25 cellular contexts compared by ENCODE assay signal in the genomic region with DNA sequence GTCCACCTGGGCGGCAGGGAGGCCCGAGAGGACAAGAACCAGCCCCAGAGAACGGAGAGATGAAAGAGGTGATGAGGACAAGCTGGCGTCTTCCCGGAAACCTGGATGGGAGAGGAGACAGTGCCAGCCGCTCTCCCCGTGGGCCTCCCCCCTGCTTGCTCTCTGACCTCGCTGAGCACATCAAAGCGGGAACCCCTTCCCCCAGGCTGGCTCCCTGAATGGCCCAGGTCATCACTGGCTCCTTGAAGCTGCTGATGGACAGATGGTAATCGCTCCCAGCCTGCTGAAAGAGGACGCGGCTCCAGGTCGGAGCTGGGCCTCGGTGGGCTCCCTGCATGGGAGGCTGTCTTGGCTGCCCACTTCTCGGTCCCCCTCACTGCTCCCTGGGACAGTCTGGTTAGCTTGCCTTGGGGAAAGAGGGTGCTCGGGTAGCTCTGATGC.
"Had no signal": no experiment of that assay in that cellular context is flagged by ENCODE, and none has a peak within 500 bp of the region (broad histone marks: within the 10 kb centered on the region; RNA-seq: fewer than 3 reads in every experiment).

No MANE protein-coding gene starts in this region.

- H3K4me3 Mint-ChIP-seq: immature natural killer cell; nephron; stimulated activated memory B cell treated with anti-CD40 and anti-IgM and Interleukin-4, amounts not matched to agents 10 μg/mL and 1 μg/mL and 100 μg/mL, for 72 hours had no signal

- H3K27me3 ChIP-seq: esophagus muscularis mucosa, foreskin keratinocyte, heart right ventricle, pancreas, sigmoid colon, tibial nerve, upper lobe of right lung, uterus had no signal

- ATAC-seq: foreskin keratinocyte; lower lobe of right lung; pancreas; stimulated activated memory B cell treated with anti-CD40 and anti-IgM and Interleukin-4, amounts not matched to agents 10 μg/mL and 1 μg/mL and 100 μg/mL, for 72 hours; stimulated activated naive CD8-positive, alpha-beta T cell treated with anti-CD3 and anti-CD28 coated beads, Interleukin-15, Interleukin-2, amounts not matched to agents 100 U/mL and 50 U/mL, for 24 hours; upper lobe of right lung had no signal

- H3K9me3 ChIP-seq: esophagus muscularis mucosa, lower lobe of right lung, pancreas, sigmoid colon, thoracic aorta, tibial nerve, upper lobe of right lung, uterus had no signal

- H3K27me3 Mint-ChIP-seq: stimulated activated memory B cell treated with anti-CD40 and anti-IgM and Interleukin-4, amounts not matched to agents 10 μg/mL and 1 μg/mL and 100 μg/mL, for 72 hours had no signal

- H3K27ac ChIP-seq: foreskin keratinocyte, lower lobe of right lung, pancreas, thoracic aorta, tibial nerve, upper lobe of right lung had no signal

- H3K4me3 ChIP-seq: coronary artery, esophagus muscularis mucosa, heart right ventricle, lower lobe of right lung, pancreas, sigmoid colon, thoracic aorta, tibial nerve, upper lobe of right lung, uterus had no signal

- H3K36me3 ChIP-seq: uterus had no signal

- DNase-seq: dermis blood vessel endothelial cell; effector memory CD4-positive, alpha-beta T cell; foreskin keratinocyte; glutamatergic neuron; heart right ventricle; hippocampal formation; immature natural killer cell; islet precursor cell; kidney glomerular epithelial cell; left ventricle myocardium superior; lower lobe of right lung; occipital lobe; sigmoid colon; stimulated activated CD4-positive, alpha-beta T cell treated with anti-CD3 and anti-CD28 coated beads, Interleukin-2, amount 100 ng/mL, for 24 hours; stimulated activated CD4-positive, alpha-beta T cell treated with anti-CD3 and anti-CD28 coated beads, Interleukin-4, amount 100 ng/mL, for 24 hours; stimulated activated naive CD8-positive, alpha-beta T cell treated with anti-CD3 and anti-CD28 coated beads, Interleukin-15, Interleukin-2, amounts not matched to agents 100 U/mL and 50 U/mL, for 24 hours; upper lobe of right lung had no signal

- H3K4me1 ChIP-seq: lower lobe of right lung, pancreas, upper lobe of right lung, uterus had no signal

- H3K27ac Mint-ChIP-seq: immature natural killer cell; stimulated activated memory B cell treated with anti-CD40 and anti-IgM and Interleukin-4, amounts not matched to agents 10 μg/mL and 1 μg/mL and 100 μg/mL, for 72 hours had no signal
